In the genomic region with DNA sequence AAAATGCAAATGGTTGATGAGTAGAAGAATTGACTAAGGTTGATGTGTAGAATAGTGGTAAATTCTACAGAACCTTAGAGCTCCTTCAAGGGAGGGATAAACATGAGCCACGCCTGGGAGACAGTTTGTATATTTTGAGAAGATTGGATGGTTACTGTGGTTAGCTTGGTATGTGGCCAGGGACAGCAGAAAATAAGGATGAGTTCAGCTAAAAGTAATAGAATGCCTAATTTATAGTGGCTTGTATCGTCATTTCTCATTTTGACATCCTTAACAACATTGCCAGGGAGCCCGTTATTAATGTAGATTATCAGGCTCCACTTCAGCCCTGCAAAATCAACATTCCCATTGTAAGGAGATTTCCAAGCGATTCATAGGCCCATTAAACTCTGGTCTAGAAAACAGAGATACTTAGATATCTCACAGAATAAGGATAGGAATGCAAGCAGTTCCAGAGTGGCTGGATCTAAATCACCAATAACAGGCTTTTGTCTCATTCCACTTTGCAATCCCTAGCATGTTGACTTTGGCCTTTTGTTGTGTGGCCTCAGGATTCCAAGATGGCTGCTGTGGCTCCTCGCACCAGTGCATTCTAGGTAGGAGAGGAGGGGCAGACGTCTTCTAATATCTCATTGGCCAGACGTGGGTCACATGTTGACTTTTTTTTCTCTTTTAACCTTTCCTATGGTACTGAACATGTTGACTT, we compare ENCODE assay signal across 18 cellular contexts. TPM values are rescaled to one million over a fixed set of nuclear protein-coding genes. Genes with fewer than 3 reads are reported as not detected.
DNase-seq lines count a peak whose midpoint lies in the region; ATAC-seq, FAIRE-seq and TF ChIP-seq lines count a peak whose summit lies in the region.
"Had no signal": no experiment of that assay in that cellular context is flagged by ENCODE, and none has a peak within 500 bp of the region (broad histone marks: within the 10 kb centered on the region; RNA-seq: fewer than 3 reads in every experiment).

No MANE protein-coding gene starts in this region.

- H3K27ac ChIP-seq in HepG2 (ENCODE audit: extremely low read length, insufficient read depth, low read length) (no peak overlapping the region), right lobe of liver (no peak overlapping the region), SJCRH30 (peak overlapping the region; percentile 21)

- DNase-seq in HepG2 (ENCODE audit: low spot score) (peak; percentile 18), right lobe of liver (no peak), SJCRH30 (peak; percentile 65 to 67), fibroblast of mammary gland (ENCODE audit: low read depth) (peak; percentile 53), frontal cortex (ENCODE audit: low spot score in 2 of 2) (no peak), NCI-H1092 treated with DMSO at 0.1 percent for 48 hours (lab: John Stamatoyannopoulos, UW) (no peak)
- no peak for DNase-seq in activated T-cell treated with anti-CD3 and anti-CD28 coated beads, Interleukin-2, amount 50 U/mL, for 24 hours
- DNase-seq: DMS 273 treated with DMSO at 0.1 percent for 48 hours, foreskin fibroblast, H9, KG1, naive B cell, NCI-H345, SIG-M5 had no signal

- H3K4me1 ChIP-seq in HepG2 (ENCODE audit: insufficient read depth, low read length): peaks cover 48% of the 10 kb centered on the region
- H3K4me1 ChIP-seq in right lobe of liver: peaks cover 0 to 7% (median 0%) of the 10 kb centered on the region in 4 donors
- H3K4me1 ChIP-seq in SJCRH30: peaks cover 20% of the 10 kb centered on the region

- ATAC-seq in HepG2: no peak
- ATAC-seq in right lobe of liver: no peak
- no peak for ATAC-seq in HG03378 (IDR thresholded peaks at IDR 0.05; ENCODE audit: unreplicated experiment)

- CTCF ChIA-PET in HepG2 (lab: Yijun Ruan, JAX; ENCODE audit: low intra/inter-chr PET ratio, low total read pairs): no interaction called here

- no TSS peak for BruUV-seq in HepG2 (replicated peaks; lab: Mats Ljungman, UMichigan)

- H3K4me1 Mint-ChIP-seq in activated T-cell treated with anti-CD3 and anti-CD28 coated beads, Interleukin-2, amount 50 U/mL, for 24 hours (ENCODE audit: low read depth): peaks cover 19% of the 10 kb centered on the region

- no peak overlapping the region for H3K27ac Mint-ChIP-seq in activated T-cell treated with anti-CD3 and anti-CD28 coated beads, Interleukin-2, amount 50 U/mL, for 24 hours
- H3K27ac Mint-ChIP-seq: activated CD4-positive, alpha-beta memory T cell treated with anti-CD3 and anti-CD28 coated beads, Interleukin-2, amount 10 ng/mL, durations not matched to agents 7 days and 5 days; H9 had no signal

- POLR2A ChIA-PET in HepG2 (lab: Yijun Ruan, JAX): no interaction called here

- H3K4me3 Mint-ChIP-seq in activated T-cell treated with anti-CD3 and anti-CD28 coated beads, Interleukin-2, amount 50 U/mL, for 24 hours: no peak overlapping the region
- H3K4me3 Mint-ChIP-seq: activated CD4-positive, alpha-beta memory T cell treated with anti-CD3 and anti-CD28 coated beads, Interleukin-2, amount 10 ng/mL, durations not matched to agents 7 days and 5 days; brain; H9; naive B cell had no signal

- H3K27me3 Mint-ChIP-seq in activated T-cell treated with anti-CD3 and anti-CD28 coated beads, Interleukin-2, amount 50 U/mL, for 24 hours: no peaks in the 10 kb centered on the region
- H3K27me3 Mint-ChIP-seq: activated CD4-positive, alpha-beta memory T cell treated with anti-CD3 and anti-CD28 coated beads, Interleukin-2, amount 10 ng/mL, durations not matched to agents 7 days and 5 days; naive B cell had no signal

- no peaks in the 10 kb centered on the region for H3K9me3 ChIP-seq in HepG2 (ENCODE audit: low read length)
- H3K9me3 ChIP-seq in right lobe of liver: no peaks in the 10 kb centered on the region
- no peaks in the 10 kb centered on the region for H3K9me3 ChIP-seq in SJCRH30 (replicated peaks)

- H2AFZ ChIP-seq in HepG2 (ENCODE audit: low read length): no peak overlapping the region

- no peak for TF ChIP-seq RAD21 in HepG2 (CRISPR knock-in tag; IDR thresholded peaks at IDR 0.05)

- H3K79me2 ChIP-seq in HepG2 (ENCODE audit: insufficient read depth, low read length): no peaks in the 10 kb centered on the region

- peaks cover 4% of the 10 kb centered on the region for H3K36me3 Mint-ChIP-seq in activated T-cell treated with anti-CD3 and anti-CD28 coated beads, Interleukin-2, amount 50 U/mL, for 24 hours (ENCODE audit: low read depth)
- H3K36me3 Mint-ChIP-seq: brain had no signal

- H3K36me3 ChIP-seq in HepG2 (replicated peaks in 1 of 2; ENCODE audit: control insufficient read depth in 1 of 2, insufficient read depth in 2 of 2, low read length in 2 of 2): no peaks in the 10 kb centered on the region
- H3K36me3 ChIP-seq in right lobe of liver: no peaks in the 10 kb centered on the region
- H3K36me3 ChIP-seq in SJCRH30: no peaks in the 10 kb centered on the region

- TF ChIP-seq CTCF in HepG2 (CRISPR knock-in tag; IDR thresholded peaks at IDR 0.05): no peak
- no peak for TF ChIP-seq CTCF in right lobe of liver (IDR thresholded peaks at IDR 0.05)
- no peak for TF ChIP-seq CTCF in fibroblast of mammary gland (conservative IDR thresholded peaks at IDR 0.05; ENCODE audit: control insufficient read depth, insufficient read depth, low read depth, low read length)

- in situ Hi-C loops in HepG2 (cut with HindIII; ENCODE audit: extremely low pct_ligation_motif_present, low pct_unique_long_range_greater_than_20kb): no loop called here

- H3K4me2 ChIP-seq in HepG2 (ENCODE audit: low read depth, low read length): no peak overlapping the region

- 54% methylated on average over 7 of the region's 7 CpGs for WGBS in HepG2 (ENCODE audit: low lambda C conversion rate)
- 68% methylated on average over 6 of the region's 7 CpGs for WGBS in right lobe of liver (ENCODE audit: insufficient coverage, low coverage, low lambda C conversion rate, missing lambda C conversion rate)

- FAIRE-seq in HepG2 (lab: Jason Lieb, UNC) (no peak), frontal cortex (lab: Jason Lieb, UNC) (no peak)

- H3K27me3 ChIP-seq in HepG2 (ENCODE audit: control insufficient read depth in 1 of 2, insufficient read depth in 2 of 2, low read length in 2 of 2): no peaks in the 10 kb centered on the region; a peak in 1 of 5 replicates
- H3K27me3 ChIP-seq in right lobe of liver: no peaks in the 10 kb centered on the region
- no peaks in the 10 kb centered on the region for H3K27me3 ChIP-seq in SJCRH30

- intact Hi-C loops in HepG2 (cut with micrococcal nuclease; ENCODE audit: unreplicated experiment): no loop called here
- intact Hi-C loops in right lobe of liver (cut with DNase I): no loop called here

- H4K20me1 ChIP-seq in HepG2 (ENCODE audit: insufficient read depth, low read length): no peaks in the 10 kb centered on the region

- H3K4me3 ChIP-seq in HepG2 (replicated peaks in 1 of 3; ENCODE audit: insufficient read depth in 1 of 3, low read depth in 2 of 3, low read length in 3 of 3): no peak overlapping the region
- no peak overlapping the region for H3K4me3 ChIP-seq in right lobe of liver
- peak overlapping the region; percentile 2; the same call in 1 of the 2 replicates for H3K4me3 ChIP-seq in SJCRH30
- H3K4me3 ChIP-seq in fibroblast of mammary gland (ENCODE audit: control insufficient read depth, low read depth, low read length): no peak overlapping the region

- no peak for TF ChIP-seq POLR2A in HepG2 (IDR thresholded peaks at IDR 0.05; ENCODE audit: insufficient read depth in 1 of 2, low read depth in 2 of 2, low read length in 2 of 2)
- no peak for TF ChIP-seq POLR2A in right lobe of liver (IDR thresholded peaks at IDR 0.05)

- H3K9ac ChIP-seq in HepG2 (ENCODE audit: insufficient read depth, low read depth, low read length): no peak overlapping the region

- TF ChIP-seq EP300 in HepG2 (IDR thresholded peaks at IDR 0.05; ENCODE audit: low read depth in 2 of 2, low read length in 2 of 2) (no peak), HepG2 (CRISPR knock-in tag; IDR thresholded peaks at IDR 0.05; ENCODE audit: borderline replicate concordance) (no peak)

- no peaks in the 10 kb centered on the region for H3K9me3 Mint-ChIP-seq in activated T-cell treated with anti-CD3 and anti-CD28 coated beads, Interleukin-2, amount 50 U/mL, for 24 hours
- H3K9me3 Mint-ChIP-seq: activated CD4-positive, alpha-beta memory T cell treated with anti-CD3 and anti-CD28 coated beads, Interleukin-2, amount 10 ng/mL, durations not matched to agents 7 days and 5 days; H9 had no signal

TF ChIP-seq in HepG2, 621 proteins besides CTCF, POLR2A, EP300 and RAD21 (continues in another document):
- TF ChIP-seq ZNF251 (CRISPR knock-in tag; IDR thresholded peaks at IDR 0.05) (no peak), ZNF644 (CRISPR knock-in tag; IDR thresholded peaks at IDR 0.05; ENCODE audit: low read depth) (peak; percentile 55; the same call in 1 of the 2 replicates), FOXA1 (IDR thresholded peaks at IDR 0.05) (no peak), FOXA1 (CRISPR knock-in tag; IDR thresholded peaks at IDR 0.05) (peak; percentile 37; the same call in 1 of the 2 replicates)

RNA-seq across cellular contexts. Expression of a gene that starts 6.4 kb away (rescaled TPM):
- total RNA-seq in HepG2 (2016; rRNA removed; fragmentation: Illumina TruSeq; extraction: Trizol) (not detected in 2 replicates), right lobe of liver (under 1 TPM in 1 of 6 experiments, not detected in 5; 0.32 TPM), frontal cortex (not detected)
- not detected in 2 replicates for total RNA-seq in HepG2 (2016; cell fraction: cytosol; rRNA removed; fragmentation: Illumina TruSeq; extraction: Trizol; ENCODE audit: low read depth)
- total RNA-seq in HepG2 (2016; cell fraction: insoluble cytoplasmic fraction; rRNA removed; fragmentation: Illumina TruSeq; extraction: Trizol): not detected in 2 replicates
- not detected in 2 replicates for total RNA-seq in HepG2 (2016; cell fraction: membrane; rRNA removed; fragmentation: Illumina TruSeq; extraction: Trizol)
- not detected in 2 replicates for total RNA-seq in HepG2 (2016; cell fraction: nucleus; rRNA removed; fragmentation: Illumina TruSeq; extraction: Trizol)
- polyA plus RNA-seq in HepG2 (2011; rRNA removed): not detected in 2 replicates
- not detected in 2 replicates for polyA plus RNA-seq in HepG2 (2011; cell fraction: cytosol; rRNA removed)
- polyA plus RNA-seq in HepG2 (2011; cell fraction: nucleus; rRNA removed): not detected in 2 replicates
- not detected in 2 replicates for polyA plus RNA-seq in HepG2 (2012)
- not detected in 2 replicates for polyA plus RNA-seq in HepG2 (2016; cell fraction: cytosol; fragmentation: Illumina TruSeq; extraction: Trizol; ENCODE audit: low read depth)
- polyA plus RNA-seq in HepG2 (2016; cell fraction: insoluble cytoplasmic fraction; fragmentation: Illumina TruSeq; extraction: Trizol; ENCODE audit: low read depth): not detected in 2 replicates
- polyA plus RNA-seq in HepG2 (2016; cell fraction: membrane; fragmentation: Illumina TruSeq; extraction: Trizol; ENCODE audit: low read depth): not detected in 2 replicates
- not detected in 2 replicates for polyA plus RNA-seq in HepG2 (2016; cell fraction: nucleus; fragmentation: Illumina TruSeq; extraction: Trizol; ENCODE audit: insufficient read depth, low read depth)
- not detected in 2 replicates for polyA minus RNA-seq in HepG2 (2011; rRNA and poly(A)+ RNA removed; ENCODE audit: low replicate concordance)
- not detected in 2 replicates for polyA minus RNA-seq in HepG2 (2011; cell fraction: cytosol; rRNA and poly(A)+ RNA removed)
- not detected in 2 replicates for polyA minus RNA-seq in HepG2 (2011; cell fraction: nucleus; rRNA and poly(A)+ RNA removed)
- not detected in 2 replicates for total RNA-seq in SJCRH30 (2014; rRNA removed; shearing (Covaris generic))
- total RNA-seq: H9, pulmonary artery endothelial cell had no signal

Comparison
In these comparisons a context has a peak if more than half of its experiments do, and no peak if none do; other contexts are left out.
1. DNase-seq: peak in HepG2 (single experiment), SJCRH30 (2 of 2) and fibroblast of mammary gland (single experiment); none in right lobe of liver (0 of 3), frontal cortex (0 of 2), NCI-H1092 treated with DMSO at 0.1 percent for 48 hours (single experiment) and activated T-cell treated with anti-CD3 and anti-CD28 coated beads, Interleukin-2, amount 50 U/mL, for 24 hours (single experiment).